In the genomic region with DNA sequence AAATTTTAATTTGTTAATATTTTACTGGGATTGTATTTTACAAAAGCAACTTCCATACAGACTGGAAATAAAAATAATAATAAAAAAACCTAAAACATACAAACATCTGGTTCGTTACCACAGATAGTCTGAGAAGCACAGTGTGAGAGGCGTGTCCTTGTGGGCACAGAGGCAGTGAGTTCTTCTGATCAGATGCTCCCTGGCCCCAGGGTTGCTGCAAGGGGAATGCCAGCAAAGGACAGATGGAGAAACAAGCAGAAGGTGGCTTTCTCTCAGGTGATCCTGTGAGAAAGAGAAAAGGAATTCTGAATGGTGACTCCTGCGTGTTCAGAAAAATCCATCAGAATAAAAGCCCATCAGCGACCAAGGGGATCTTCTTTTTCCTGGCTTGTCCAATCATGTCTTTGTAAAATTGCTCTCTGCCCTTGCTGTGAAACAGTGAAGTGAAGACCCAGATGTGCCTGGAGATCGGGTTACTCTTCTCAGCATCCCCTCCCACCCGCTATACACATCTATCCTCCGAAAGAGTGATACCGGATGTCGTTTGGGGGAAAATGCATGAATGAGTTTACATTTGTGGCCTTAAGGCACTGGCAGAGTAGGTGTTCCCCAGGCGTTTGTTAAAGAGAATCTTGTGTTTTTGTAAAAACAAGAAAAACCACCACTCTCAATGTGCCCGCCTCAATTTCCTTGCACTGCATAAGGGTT, we compare ENCODE assay signal across 12 cellular contexts.
"Had no signal": no experiment of that assay in that cellular context is flagged by ENCODE, and none has a peak within 500 bp of the region (broad histone marks: within the 10 kb centered on the region; RNA-seq: fewer than 3 reads in every experiment).

No MANE protein-coding gene starts in this region.

- H3K27me3 ChIP-seq: brain microvascular endothelial cell, stomach had no signal

- H2AFZ ChIP-seq: parathyroid adenoma had no signal

- H3K79me2 ChIP-seq: parathyroid adenoma had no signal

- ATAC-seq: gastrocnemius medialis, heart right ventricle, left ventricle myocardium superior had no signal

- H3K27ac ChIP-seq: brain microvascular endothelial cell, gastrocnemius medialis, heart right ventricle, parathyroid adenoma, stomach, thoracic aorta had no signal

- H3K4me1 ChIP-seq: gastrocnemius medialis, heart right ventricle, parathyroid adenoma, stomach had no signal

- H3K4me3 Mint-ChIP-seq: activated naive CD4-positive, alpha-beta T cell treated with anti-CD3 and anti-CD28 coated beads, Interleukin-2, amount 50 U/mL, for 24 hours had no signal

- H3K27ac Mint-ChIP-seq: activated naive CD4-positive, alpha-beta T cell treated with anti-CD3 and anti-CD28 coated beads, Interleukin-2, amount 50 U/mL, for 24 hours had no signal

- H3K4me3 ChIP-seq: gastrocnemius medialis, heart right ventricle, stomach, thoracic aorta had no signal

- DNase-seq: brain microvascular endothelial cell; effector memory CD4-positive, alpha-beta T cell; gastrocnemius medialis; heart right ventricle; left ventricle myocardium superior; mesenchymal stem cell; stimulated activated CD4-positive, alpha-beta T cell treated with anti-CD3 and anti-CD28 coated beads, Interleukin-15, amount 100 ng/mL, for 24 hours; stimulated activated CD4-positive, alpha-beta T cell treated with anti-CD3 and anti-CD28 coated beads, Interleukin-4, amount 100 ng/mL, for 4 hours; stomach had no signal

- H3K4me1 Mint-ChIP-seq: activated naive CD4-positive, alpha-beta T cell treated with anti-CD3 and anti-CD28 coated beads, Interleukin-2, amount 50 U/mL, for 24 hours had no signal

- H3K36me3 ChIP-seq: brain microvascular endothelial cell, gastrocnemius medialis, heart right ventricle, stomach, thoracic aorta had no signal

- H3K36me3 Mint-ChIP-seq: activated naive CD4-positive, alpha-beta T cell treated with anti-CD3 and anti-CD28 coated beads, Interleukin-2, amount 50 U/mL, for 24 hours had no signal
